In the genomic region with DNA sequence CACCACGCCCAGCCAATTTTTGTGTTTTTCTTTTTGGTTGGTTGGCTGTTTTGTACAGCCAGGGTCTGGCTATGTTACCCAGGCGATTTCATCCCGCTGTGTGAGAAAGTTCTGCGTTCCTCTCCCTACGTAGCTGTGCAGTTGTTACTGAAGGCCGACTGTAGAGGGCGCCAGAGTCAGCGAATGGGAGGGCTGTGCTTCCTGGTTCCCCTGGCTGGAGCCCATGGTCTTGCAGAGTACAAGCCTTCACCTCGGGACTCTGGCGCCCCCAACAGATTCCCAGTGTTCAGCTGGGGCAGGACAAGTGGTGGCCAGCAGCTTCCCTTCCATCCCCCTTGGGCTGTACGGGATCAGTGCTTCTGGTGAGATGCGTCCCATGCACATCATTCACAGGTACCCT, we compare ENCODE assay signal across 8 cellular contexts. TPM values are rescaled to one million over a fixed set of nuclear protein-coding genes. Genes with fewer than 3 reads are reported as not detected.
A peak's percentile ranks its signal among the peaks of the same experiment; 100 is the strongest.
DNase-seq lines count a peak whose midpoint lies in the region; ATAC-seq and TF ChIP-seq lines count a peak whose summit lies in the region.

No MANE protein-coding gene starts in this region.

- no peaks in the 10 kb centered on the region for H3K9me3 ChIP-seq in DND-41 (ENCODE audit: insufficient read depth, low read length, severe bottlenecking)
- no peaks in the 10 kb centered on the region for H3K9me3 ChIP-seq in HCT116 (ENCODE audit: control insufficient read depth in 1 of 2, insufficient read depth in 1 of 2, low read depth in 1 of 2, low read length in 2 of 2)

- intact Hi-C loops in HCT116 (cut with micrococcal nuclease), result no loop called here

- no peaks in the 10 kb centered on the region for H3K9me2 ChIP-seq in HCT116 (ENCODE audit: insufficient read depth)

- peak; percentile 23 for DNase-seq in DND-41
- DNase-seq in HCT116 (ENCODE audit: low read depth, low spot score), result peak; percentile 16
- peak; percentile 3 for DNase-seq in RPMI8226
- DNase-seq in iPS DF 19.7 (ENCODE audit: low read depth, low spot score), result peak; percentile 15
- no peak for DNase-seq in amygdala (lab: John Stamatoyannopoulos, UW)

- TF ChIP-seq CTCF in DND-41 (IDR thresholded peaks at IDR 0.05; ENCODE audit: borderline replicate concordance, extremely low read depth, low read length, poor library complexity, severe bottlenecking) (peak; percentile 60), HCT116 (IDR thresholded peaks at IDR 0.05 in 2 of 3, conservative IDR thresholded peaks at IDR 0.05 in 1 of 3; ENCODE audit: borderline replicate concordance in 1 of 3, insufficient read depth in 1 of 3, low read depth in 2 of 3, low read length in 2 of 3) (peak; percentile 54 to 67 (median 67))

- no peaks in the 10 kb centered on the region for H3K36me3 ChIP-seq in DND-41 (ENCODE audit: insufficient read depth, low read length)
- H3K36me3 ChIP-seq in HCT116 (ENCODE audit: control insufficient read depth in 1 of 2, insufficient read depth in 2 of 2, low read length in 2 of 2), result no peaks in the 10 kb centered on the region

- H3K9ac ChIP-seq in DND-41 (ENCODE audit: low read depth, low read length) (no peak overlapping the region), HCT116 (ENCODE audit: low read length) (no peak overlapping the region)

- H3K27me3 ChIP-seq in DND-41 (ENCODE audit: insufficient read depth, low read length, poor library complexity), result no peaks in the 10 kb centered on the region
- no peaks in the 10 kb centered on the region for H3K27me3 ChIP-seq in HCT116 (ENCODE audit: insufficient read depth, low read length)

- H3K4me2 ChIP-seq in DND-41 (ENCODE audit: insufficient read depth, low read length), result no peak overlapping the region
- no peak overlapping the region for H3K4me2 ChIP-seq in HCT116 (ENCODE audit: low read length)

- RAD21 ChIA-PET in HCT116 (lab: Charles Lee; ENCODE audit: low non-redundant PET in 1 of 2, low total read pairs in 2 of 2, uncharacterized antibody in 2 of 2, unreplicated experiment in 2 of 2), result no interaction called here

- TF ChIP-seq RAD21 in HCT116 (IDR thresholded peaks at IDR 0.05; ENCODE audit: low read depth), result peak; percentile 45

- BruUV-seq in HCT116 (replicated peaks; lab: Mats Ljungman, UMichigan), result no TSS peak

- no peak overlapping the region for H3K4me3 ChIP-seq in DND-41 (ENCODE audit: low read depth in 1 of 2, low read length in 2 of 2)
- no peak overlapping the region for H3K4me3 ChIP-seq in HCT116 (replicated peaks in 1 of 2; ENCODE audit: low read depth in 1 of 2, low read length in 2 of 2)

- H3K27ac ChIP-seq in DND-41 (ENCODE audit: low read length) (no peak overlapping the region), HCT116 (ENCODE audit: low read depth, low read length) (no peak overlapping the region)

- no peaks in the 10 kb centered on the region for H3K79me2 ChIP-seq in DND-41 (ENCODE audit: insufficient read depth, low read length)
- H3K79me2 ChIP-seq in HCT116 (ENCODE audit: insufficient read depth, low read length), result no peaks in the 10 kb centered on the region

- H3K4me1 ChIP-seq in DND-41 (ENCODE audit: insufficient read depth, low read length) (no peaks in the 10 kb centered on the region), HCT116 (ENCODE audit: control insufficient read depth in 1 of 2, insufficient read depth in 2 of 2, low read length in 2 of 2) (no peaks in the 10 kb centered on the region)

- POLR2A ChIA-PET in HCT116 (lab: Charles Lee), result no interaction called here

- H2AFZ ChIP-seq in DND-41 (ENCODE audit: low read depth, low read length) (no peak overlapping the region), HCT116 (ENCODE audit: low read depth, low read length, poor library complexity, severe bottlenecking) (no peak overlapping the region)

- no peaks in the 10 kb centered on the region for H4K20me1 ChIP-seq in DND-41 (ENCODE audit: insufficient read depth, low read length)
- H4K20me1 ChIP-seq in HCT116 (ENCODE audit: insufficient read depth), result no peaks in the 10 kb centered on the region

- no peak for TF ChIP-seq POLR2A in HCT116 (IDR thresholded peaks at IDR 0.05; ENCODE audit: borderline replicate concordance, extremely low read depth, insufficient read depth, insufficient read length)

- ATAC-seq in DND-41 (ENCODE audit: insufficient read depth, low read depth) (0 out of 3 replicates have a peak, but pooled peaks have one; percentile 48), HCT116 (peak; percentile 80), HG03520 (IDR thresholded peaks at IDR 0.05; ENCODE audit: unreplicated experiment) (no peak), GM21723 (IDR thresholded peaks at IDR 0.05; ENCODE audit: unreplicated experiment) (no peak), HG03439 (IDR thresholded peaks at IDR 0.05; ENCODE audit: unreplicated experiment) (no peak)

- CTCF ChIA-PET in HCT116 (lab: Charles Lee), result no interaction called here

TF ChIP-seq in HCT116, 20 proteins besides CTCF, POLR2A, EP300 and RAD21:
- TF ChIP-seq ELF1 (IDR thresholded peaks at IDR 0.05; ENCODE audit: borderline replicate concordance, low read depth), result peak; percentile 30; the same call in 1 of the 2 replicates
- TF ChIP-seq, protein P1, sequence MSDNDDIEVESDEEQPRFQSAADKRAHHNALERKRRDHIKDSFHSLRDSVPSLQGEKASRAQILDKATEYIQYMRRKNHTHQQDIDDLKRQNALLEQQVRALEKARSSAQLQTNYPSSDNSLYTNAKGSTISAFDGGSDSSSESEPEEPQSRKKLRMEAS (IDR thresholded peaks at IDR 0.05), result no peak

RNA-seq across cellular contexts. Expression of gene CT45A1, which starts 5.6 kb away (rescaled TPM):
- not detected for total RNA-seq in HCT116 (2021; ENCODE audit: unreplicated experiment)
- polyA plus RNA-seq in HCT116 (2012), result 0.09 TPM in 1 of 2 replicates, not detected in the other

Comparison
In these comparisons a context has a peak if more than half of its experiments do, and no peak if none do; other contexts are left out.
1. ATAC-seq: peak in DND-41 (single experiment) and HCT116 (single experiment); none in HG03520 (single experiment), GM21723 (single experiment) and HG03439 (single experiment).
2. DNase-seq: peak in DND-41 (single experiment), HCT116 (single experiment), RPMI8226 (single experiment) and iPS DF 19.7 (single experiment); none in amygdala (0 of 56).